In the genomic region with DNA sequence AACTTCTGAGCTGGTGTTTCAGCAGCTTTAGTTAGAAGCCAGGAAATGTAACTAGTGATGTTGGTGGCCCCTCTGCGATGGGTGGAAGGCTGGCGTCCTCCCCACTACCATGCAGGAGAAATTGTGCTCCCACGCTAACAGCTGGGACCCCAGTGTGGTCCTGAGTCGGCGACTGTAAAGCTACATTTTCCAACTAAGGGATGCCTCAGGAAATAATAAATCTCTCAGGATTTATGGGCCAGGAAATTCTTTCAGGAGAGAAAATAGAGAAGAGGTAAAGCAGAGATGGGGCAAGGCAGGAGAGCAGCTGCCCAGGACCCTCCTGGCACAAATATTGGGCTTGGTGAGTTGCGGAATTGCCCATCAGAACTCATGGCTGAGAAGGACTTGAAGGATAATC, we compare ENCODE assay signal across 25 cellular contexts.
"Had no signal": no experiment of that assay in that cellular context is flagged by ENCODE, and none has a peak within 500 bp of the region (broad histone marks: within the 10 kb centered on the region; RNA-seq: fewer than 3 reads in every experiment).

No MANE protein-coding gene starts in this region.

- H3K27ac ChIP-seq: ascending aorta, cardiac muscle cell, colonic mucosa, gastroesophageal sphincter, lower lobe of right lung, parathyroid adenoma, psoas muscle, right atrium auricular region, suprapubic skin, tibial artery had no signal

- H3K27me3 ChIP-seq: ascending aorta, cardiac muscle cell, colonic mucosa, right atrium auricular region had no signal

- H3K27ac Mint-ChIP-seq: activated CD4-positive, alpha-beta T cell treated with anti-CD3 and anti-CD28 coated beads for 36 hours; activated naive CD4-positive, alpha-beta T cell treated with anti-CD3 and anti-CD28 coated beads, Interleukin-2, amount 10 ng/mL, durations not matched to agents 7 days and 5 days; activated naive CD8-positive, alpha-beta T cell treated with anti-CD3 and anti-CD28 coated beads, Interleukin-2, amount 10 ng/mL, durations not matched to agents 7 days and 5 days; immature natural killer cell; stimulated activated naive B cell treated with anti-CD40 and anti-IgM and Interleukin-4, amounts not matched to agents 10 μg/mL and 1 μg/mL and 100 μg/mL, for 72 hours; T-helper 2 cell treated with Interferon-gamma antibody and Interleukin-4, amounts not matched to agents 5 μg/mL and 100 μg/mL, for 36 hours had no signal

- DNase-seq: activated CD4-positive, alpha-beta T cell treated with anti-CD3 and anti-CD28 coated beads for 36 hours; activated CD4-positive, CD25-positive, alpha-beta regulatory T cell; activated gamma-delta T cell; activated naive CD4-positive, alpha-beta T cell treated with anti-CD3 and anti-CD28 coated beads, Interleukin-2, amount 10 ng/mL, durations not matched to agents 7 days and 5 days; activated naive CD8-positive, alpha-beta T cell treated with anti-CD3 and anti-CD28 coated beads, Interleukin-2, amount 10 ng/mL, durations not matched to agents 7 days and 5 days; activated T-cell treated with anti-CD3 and anti-CD28 coated beads, Interleukin-2, amount 50 U/mL, for 1 hour; cerebellar nuclear complex; effector CD8-positive, alpha-beta T cell; immature natural killer cell; lower lobe of right lung; psoas muscle; stimulated activated CD4-positive, alpha-beta T cell treated with anti-CD3 and anti-CD28 coated beads, Interleukin-15, amount 100 ng/mL, for 24 hours; stimulated activated CD4-positive, alpha-beta T cell treated with anti-CD3 and anti-CD28 coated beads, Interleukin-2, amount 100 ng/mL, for 24 hours; stimulated activated naive B cell treated with anti-CD40 and anti-IgM and Interleukin-4, amounts not matched to agents 10 μg/mL and 1 μg/mL and 100 μg/mL, for 72 hours; tibial artery had no signal

- H3K4me3 Mint-ChIP-seq: activated CD4-positive, alpha-beta T cell treated with anti-CD3 and anti-CD28 coated beads for 36 hours; activated naive CD4-positive, alpha-beta T cell treated with anti-CD3 and anti-CD28 coated beads, Interleukin-2, amount 10 ng/mL, durations not matched to agents 7 days and 5 days; activated naive CD8-positive, alpha-beta T cell treated with anti-CD3 and anti-CD28 coated beads, Interleukin-2, amount 10 ng/mL, durations not matched to agents 7 days and 5 days; immature natural killer cell; stimulated activated naive B cell treated with anti-CD40 and anti-IgM and Interleukin-4, amounts not matched to agents 10 μg/mL and 1 μg/mL and 100 μg/mL, for 72 hours; T-helper 2 cell treated with Interferon-gamma antibody and Interleukin-4, amounts not matched to agents 5 μg/mL and 100 μg/mL, for 36 hours had no signal

- H3K4me1 Mint-ChIP-seq: immature natural killer cell had no signal

- H3K4me1 ChIP-seq: colonic mucosa, psoas muscle had no signal

- H3K36me3 Mint-ChIP-seq: activated naive CD4-positive, alpha-beta T cell treated with anti-CD3 and anti-CD28 coated beads, Interleukin-2, amount 10 ng/mL, durations not matched to agents 7 days and 5 days; activated naive CD8-positive, alpha-beta T cell treated with anti-CD3 and anti-CD28 coated beads, Interleukin-2, amount 10 ng/mL, durations not matched to agents 7 days and 5 days; brain; immature natural killer cell; stimulated activated naive B cell treated with anti-CD40 and anti-IgM and Interleukin-4, amounts not matched to agents 10 μg/mL and 1 μg/mL and 100 μg/mL, for 72 hours had no signal

- H3K9me3 Mint-ChIP-seq: activated naive CD4-positive, alpha-beta T cell treated with anti-CD3 and anti-CD28 coated beads, Interleukin-2, amount 10 ng/mL, durations not matched to agents 7 days and 5 days; activated naive CD8-positive, alpha-beta T cell treated with anti-CD3 and anti-CD28 coated beads, Interleukin-2, amount 10 ng/mL, durations not matched to agents 7 days and 5 days; immature natural killer cell; neural crest cell; stimulated activated naive B cell treated with anti-CD40 and anti-IgM and Interleukin-4, amounts not matched to agents 10 μg/mL and 1 μg/mL and 100 μg/mL, for 72 hours; T-helper 2 cell treated with Interferon-gamma antibody and Interleukin-4, amounts not matched to agents 5 μg/mL and 100 μg/mL, for 36 hours had no signal
